ENCODE assay signal across 28 cellular contexts in genomic region chr17:44436336-44436735, GRCh38. TPM values are rescaled to one million over a fixed set of nuclear protein-coding genes. Genes with fewer than 3 reads are reported as not detected.
DNase-seq lines count a peak whose midpoint lies in the region; ATAC-seq and TF ChIP-seq lines count a peak whose summit lies in the region.
"Had no signal": no experiment of that assay in that cellular context is flagged by ENCODE, and none has a peak within 500 bp of the region (broad histone marks: within the 10 kb centered on the region; RNA-seq: fewer than 3 reads in every experiment).

No MANE protein-coding gene starts in this region.

- DNase-seq in natural killer cell (no peak), WTC11 (ENCODE audit: low spot score) (no peak), myocyte (ENCODE audit: low read depth) (peak; percentile 5), HuH-7 (ENCODE audit: low spot score) (no peak), SK-N-DZ (ENCODE audit: low spot score) (no peak)
- DNase-seq in natural killer cell treated with Interleukin-12 subunit alpha and Interleukin-12 subunit beta and Interleukin-15 and Interleukin-18, amount 100 ng/mL, for 72 hours (ENCODE audit: low spot score): no peak
- no peak for DNase-seq in activated CD4-positive, CD25-positive, alpha-beta regulatory T cell (lab: John Stamatoyannopoulos, UW)
- DNase-seq: AML-193; CD4-positive, alpha-beta memory T cell; COR-L47; DMS79; EL; GF-D8; NCI-H1048; NCI-H1417; NCI-H1694; NCI-H2081 treated with DMSO at 0.1 percent for 48 hours; NCI-H2171; NCI-H226; NCI-H510A; NCI-H69; SHP77 had no signal

- no peaks in the 10 kb centered on the region for H3K9me3 Mint-ChIP-seq in natural killer cell
- H3K9me3 Mint-ChIP-seq in natural killer cell treated with Interleukin-12 subunit alpha and Interleukin-12 subunit beta and Interleukin-15 and Interleukin-18, amount 100 ng/mL, for 72 hours: no peaks in the 10 kb centered on the region
- H3K9me3 Mint-ChIP-seq in WTC11: no peaks in the 10 kb centered on the region
- H3K9me3 Mint-ChIP-seq: CD4-positive, alpha-beta memory T cell; IgD-negative memory B cell had no signal

- CTCF ChIA-PET in WTC11 (lab: Charles Lee): interaction anchor here (1.0 to 1.2 kb wide), 2 partner anchors 51 to 87 kb away, joined by 3 to 8 read pairs; no protein-coding TSS in a partner anchor

- intact Hi-C loops in natural killer cell (cut with micrococcal nuclease): loop anchor here (5.0 kb wide), 3 partner anchors 34 to 66 kb away; partner anchors contain the start of gene GPATCH8

- H3K4me1 Mint-ChIP-seq in natural killer cell: peaks cover 58 to 64% of the 10 kb centered on the region in 2 donors
- peaks cover 38 to 53% of the 10 kb centered on the region in 2 donors for H3K4me1 Mint-ChIP-seq in natural killer cell treated with Interleukin-12 subunit alpha and Interleukin-12 subunit beta and Interleukin-15 and Interleukin-18, amount 100 ng/mL, for 72 hours (ENCODE audit: low read depth in 2 of 2)
- H3K4me1 Mint-ChIP-seq in WTC11: peaks cover 14% of the 10 kb centered on the region

- POLR2A ChIA-PET in WTC11 (lab: Charles Lee): no interaction called here

- peaks cover 20% of the 10 kb centered on the region for H3K36me3 Mint-ChIP-seq in natural killer cell
- peaks cover 34% of the 10 kb centered on the region for H3K36me3 Mint-ChIP-seq in natural killer cell treated with Interleukin-12 subunit alpha and Interleukin-12 subunit beta and Interleukin-15 and Interleukin-18, amount 100 ng/mL, for 72 hours
- H3K36me3 Mint-ChIP-seq in WTC11: peaks cover 29% of the 10 kb centered on the region
- H3K36me3 Mint-ChIP-seq: IgD-negative memory B cell had no signal

- H3K27me3 Mint-ChIP-seq in natural killer cell (ENCODE audit: low read depth in 2 of 2): no peaks in the 10 kb centered on the region
- no peaks in the 10 kb centered on the region for H3K27me3 Mint-ChIP-seq in natural killer cell treated with Interleukin-12 subunit alpha and Interleukin-12 subunit beta and Interleukin-15 and Interleukin-18, amount 100 ng/mL, for 72 hours
- no peaks in the 10 kb centered on the region for H3K27me3 Mint-ChIP-seq in WTC11 (ENCODE audit: low read depth)
- H3K27me3 Mint-ChIP-seq: CD4-positive, alpha-beta memory T cell; IgD-negative memory B cell had no signal

- peak overlapping the region; percentile 54 for H3K4me3 Mint-ChIP-seq in natural killer cell
- no peak overlapping the region for H3K4me3 Mint-ChIP-seq in natural killer cell treated with Interleukin-12 subunit alpha and Interleukin-12 subunit beta and Interleukin-15 and Interleukin-18, amount 100 ng/mL, for 72 hours
- H3K4me3 Mint-ChIP-seq in WTC11: no peak overlapping the region
- H3K4me3 Mint-ChIP-seq: CD4-positive, alpha-beta memory T cell; IgD-negative memory B cell had no signal

- ATAC-seq in natural killer cell: no peak
- ATAC-seq in natural killer cell treated with Interleukin-12 subunit alpha and Interleukin-12 subunit beta and Interleukin-15 and Interleukin-18, amount 100 ng/mL, for 72 hours: no peak
- ATAC-seq in WTC11: no peak
- ATAC-seq: A549, HCT116, Panc1 had no signal

- TF ChIP-seq CTCF in natural killer cell (IDR thresholded peaks at IDR 0.05): no peak
- no peak for TF ChIP-seq CTCF in WTC11 (IDR thresholded peaks at IDR 0.05)

- H3K27ac Mint-ChIP-seq in natural killer cell (peak overlapping the region; percentile 47 to 95), WTC11 (0 out of 2 replicates have a peak overlapping the region, but pooled peaks have one; percentile 15)
- H3K27ac Mint-ChIP-seq in natural killer cell treated with Interleukin-12 subunit alpha and Interleukin-12 subunit beta and Interleukin-15 and Interleukin-18, amount 100 ng/mL, for 72 hours: no peak overlapping the region

TF ChIP-seq in WTC11, 78 proteins besides CTCF, POLR2A, EP300 and RAD21 (continues in another document):
- no peak for TF ChIP-seq FOXP1 (CRISPR knock-in tag; IDR thresholded peaks at IDR 0.05; ENCODE audit: borderline replicate concordance)
- no peak for TF ChIP-seq FOXK1 (CRISPR knock-in tag; IDR thresholded peaks at IDR 0.05)
- TF ChIP-seq NFYB (CRISPR knock-in tag; conservative IDR thresholded peaks at IDR 0.05; ENCODE audit: low read depth): no peak
- TF ChIP-seq TCF7 (CRISPR knock-in tag; IDR thresholded peaks at IDR 0.05; ENCODE audit: low read depth): no peak
- TF ChIP-seq ZNF138 (CRISPR knock-in tag; conservative IDR thresholded peaks at IDR 0.05): no peak
- TF ChIP-seq TEAD1 (CRISPR knock-in tag; IDR thresholded peaks at IDR 0.05): no peak
- TF ChIP-seq, protein P1, sequence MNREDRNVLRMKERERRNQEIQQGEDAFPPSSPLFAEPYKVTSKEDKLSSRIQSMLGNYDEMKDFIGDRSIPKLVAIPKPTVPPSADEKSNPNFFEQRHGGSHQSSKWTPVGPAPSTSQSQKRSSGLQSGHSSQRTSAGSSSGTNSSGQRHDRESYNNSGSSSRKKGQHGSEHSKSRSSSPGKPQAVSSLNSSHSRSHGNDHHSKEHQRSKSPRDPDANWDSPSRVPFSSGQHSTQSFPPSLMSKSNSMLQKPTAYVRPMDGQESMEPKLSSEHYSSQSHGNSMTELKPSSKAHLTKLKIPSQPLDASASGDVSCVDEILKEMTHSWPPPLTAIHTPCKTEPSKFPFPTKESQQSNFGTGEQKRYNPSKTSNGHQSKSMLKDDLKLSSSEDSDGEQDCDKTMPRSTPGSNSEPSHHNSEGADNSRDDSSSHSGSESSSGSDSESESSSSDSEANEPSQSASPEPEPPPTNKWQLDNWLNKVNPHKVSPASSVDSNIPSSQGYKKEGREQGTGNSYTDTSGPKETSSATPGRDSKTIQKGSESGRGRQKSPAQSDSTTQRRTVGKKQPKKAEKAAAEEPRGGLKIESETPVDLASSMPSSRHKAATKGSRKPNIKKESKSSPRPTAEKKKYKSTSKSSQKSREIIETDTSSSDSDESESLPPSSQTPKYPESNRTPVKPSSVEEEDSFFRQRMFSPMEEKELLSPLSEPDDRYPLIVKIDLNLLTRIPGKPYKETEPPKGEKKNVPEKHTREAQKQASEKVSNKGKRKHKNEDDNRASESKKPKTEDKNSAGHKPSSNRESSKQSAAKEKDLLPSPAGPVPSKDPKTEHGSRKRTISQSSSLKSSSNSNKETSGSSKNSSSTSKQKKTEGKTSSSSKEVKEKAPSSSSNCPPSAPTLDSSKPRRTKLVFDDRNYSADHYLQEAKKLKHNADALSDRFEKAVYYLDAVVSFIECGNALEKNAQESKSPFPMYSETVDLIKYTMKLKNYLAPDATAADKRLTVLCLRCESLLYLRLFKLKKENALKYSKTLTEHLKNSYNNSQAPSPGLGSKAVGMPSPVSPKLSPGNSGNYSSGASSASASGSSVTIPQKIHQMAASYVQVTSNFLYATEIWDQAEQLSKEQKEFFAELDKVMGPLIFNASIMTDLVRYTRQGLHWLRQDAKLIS (CRISPR knock-in tag; IDR thresholded peaks at IDR 0.05; ENCODE audit: borderline replicate concordance): no peak
- TF ChIP-seq NFE2L1 (CRISPR knock-in tag; IDR thresholded peaks at IDR 0.05): no peak
- TF ChIP-seq ZNF423 (CRISPR knock-in tag; IDR thresholded peaks at IDR 0.05): no peak
- TF ChIP-seq, protein P2, sequence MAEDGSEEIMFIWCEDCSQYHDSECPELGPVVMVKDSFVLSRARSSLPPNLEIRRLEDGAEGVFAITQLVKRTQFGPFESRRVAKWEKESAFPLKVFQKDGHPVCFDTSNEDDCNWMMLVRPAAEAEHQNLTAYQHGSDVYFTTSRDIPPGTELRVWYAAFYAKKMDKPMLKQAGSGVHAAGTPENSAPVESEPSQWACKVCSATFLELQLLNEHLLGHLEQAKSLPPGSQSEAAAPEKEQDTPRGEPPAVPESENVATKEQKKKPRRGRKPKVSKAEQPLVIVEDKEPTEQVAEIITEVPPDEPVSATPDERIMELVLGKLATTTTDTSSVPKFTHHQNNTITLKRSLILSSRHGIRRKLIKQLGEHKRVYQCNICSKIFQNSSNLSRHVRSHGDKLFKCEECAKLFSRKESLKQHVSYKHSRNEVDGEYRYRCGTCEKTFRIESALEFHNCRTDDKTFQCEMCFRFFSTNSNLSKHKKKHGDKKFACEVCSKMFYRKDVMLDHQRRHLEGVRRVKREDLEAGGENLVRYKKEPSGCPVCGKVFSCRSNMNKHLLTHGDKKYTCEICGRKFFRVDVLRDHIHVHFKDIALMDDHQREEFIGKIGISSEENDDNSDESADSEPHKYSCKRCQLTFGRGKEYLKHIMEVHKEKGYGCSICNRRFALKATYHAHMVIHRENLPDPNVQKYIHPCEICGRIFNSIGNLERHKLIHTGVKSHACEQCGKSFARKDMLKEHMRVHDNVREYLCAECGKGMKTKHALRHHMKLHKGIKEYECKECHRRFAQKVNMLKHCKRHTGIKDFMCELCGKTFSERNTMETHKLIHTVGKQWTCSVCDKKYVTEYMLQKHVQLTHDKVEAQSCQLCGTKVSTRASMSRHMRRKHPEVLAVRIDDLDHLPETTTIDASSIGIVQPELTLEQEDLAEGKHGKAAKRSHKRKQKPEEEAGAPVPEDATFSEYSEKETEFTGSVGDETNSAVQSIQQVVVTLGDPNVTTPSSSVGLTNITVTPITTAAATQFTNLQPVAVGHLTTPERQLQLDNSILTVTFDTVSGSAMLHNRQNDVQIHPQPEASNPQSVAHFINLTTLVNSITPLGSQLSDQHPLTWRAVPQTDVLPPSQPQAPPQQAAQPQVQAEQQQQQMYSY (CRISPR knock-in tag; IDR thresholded peaks at IDR 0.05): no peak
- no peak for TF ChIP-seq RELA (CRISPR knock-in tag; IDR thresholded peaks at IDR 0.05; ENCODE audit: borderline replicate concordance)
- TF ChIP-seq E2F5 (CRISPR knock-in tag; IDR thresholded peaks at IDR 0.05): no peak

RNA-seq across cellular contexts. Expression of gene ITGA2B, which starts 46.9 kb away (rescaled TPM):
- total RNA-seq in natural killer cell (10 to 100 TPM in 2 of 3 donors, 1 to 10 TPM in 1; 8.8 to 32.9 (median 32.6) TPM), WTC11 (2021) (21.5 to 30.3 TPM (median 28.5 TPM) in 3 replicates), myocyte (0.10 TPM in 1 of 2 replicates, not detected in the other)
- 1 to 10 TPM; 1.8 to 6.8 TPM for total RNA-seq in natural killer cell treated with Interleukin-12 subunit alpha and Interleukin-12 subunit beta and Interleukin-15 and Interleukin-18, amount 100 ng/mL, for 72 hours
- 0.47 TPM for polyA plus RNA-seq in myocyte (2012)
- polyA plus RNA-seq in SK-N-DZ (2014; cell fraction: cytosol; rRNA removed): 4.4 and 7.4 TPM in 2 replicates
- 8.1 and 19.5 TPM in 2 replicates for polyA plus RNA-seq in SK-N-DZ (2014; cell fraction: nucleus; rRNA removed)
- total RNA-seq: HT1080, SK-MEL-5 had no signal
- polyA plus RNA-seq: CD4-positive, alpha-beta memory T cell had no signal

Comparison
In these comparisons a context has a peak if more than half of its experiments do, and no peak if none do; other contexts are left out.
1. H3K27ac Mint-ChIP-seq: peak in natural killer cell (2 of 2) and WTC11 (single experiment); none in natural killer cell treated with Interleukin-12 subunit alpha and Interleukin-12 subunit beta and Interleukin-15 and Interleukin-18, amount 100 ng/mL, for 72 hours (0 of 2).